In the genomic region with DNA sequence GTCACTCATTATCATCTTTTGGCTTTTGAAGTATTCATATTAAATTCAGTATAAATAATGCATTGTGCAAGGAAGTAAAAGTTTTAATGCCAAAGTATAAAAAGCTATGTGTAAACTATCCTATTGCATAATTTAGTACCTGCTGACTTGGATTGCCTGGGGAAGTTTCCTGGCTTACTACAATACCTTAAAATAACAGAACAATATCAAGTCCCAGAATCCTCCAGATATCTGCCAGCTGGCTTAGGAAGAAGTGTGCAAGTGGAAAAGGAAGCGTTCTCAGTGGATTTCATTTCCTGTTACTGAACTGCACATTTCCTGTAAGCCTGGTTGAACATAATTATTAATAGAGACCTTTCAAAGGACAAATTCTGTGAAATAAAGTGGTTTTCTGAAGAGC, we compare ENCODE assay signal across 1 cellular context.
TF ChIP-seq lines count a peak whose summit lies in the region.

No MANE protein-coding gene starts in this region.

TF ChIP-seq in GM12878, 131 proteins besides CTCF, POLR2A, EP300 and RAD21:
- TF ChIP-seq SUZ12 (IDR thresholded peaks at IDR 0.05; ENCODE audit: unreplicated experiment) (no peak), SPI1 (IDR thresholded peaks at IDR 0.05; ENCODE audit: borderline replicate concordance, insufficient read depth, low read depth, low read length) (no peak), RBBP5 (conservative IDR thresholded peaks at IDR 0.05) (no peak), SUPT20H (IDR thresholded peaks at IDR 0.05; ENCODE audit: borderline replicate concordance, control insufficient read depth, low read depth, low read length) (no peak), EED (IDR thresholded peaks at IDR 0.05; ENCODE audit: low read depth) (no peak), ZNF274 (IDR thresholded peaks at IDR 0.05; ENCODE audit: insufficient read depth, insufficient read length) (no peak), EZH2 (IDR thresholded peaks at IDR 0.05; ENCODE audit: borderline replicate concordance, control insufficient read depth, low read depth, low read length) (no peak), BACH1 (IDR thresholded peaks at IDR 0.05; ENCODE audit: borderline replicate concordance) (no peak), SREBF2 (IDR thresholded peaks at IDR 0.05; ENCODE audit: low read length) (no peak), HSF1 (IDR thresholded peaks at IDR 0.05; ENCODE audit: low read depth, low read length) (no peak), NFXL1 (IDR thresholded peaks at IDR 0.05; ENCODE audit: borderline replicate concordance) (no peak), HDAC2 (IDR thresholded peaks at IDR 0.05) (no peak), BRCA1 (IDR thresholded peaks at IDR 0.05; ENCODE audit: low read depth, low read length) (no peak), WRNIP1 (IDR thresholded peaks at IDR 0.05; ENCODE audit: borderline replicate concordance, low read depth, low read length) (no peak), MTA2 (IDR thresholded peaks at IDR 0.05; ENCODE audit: low read depth) (no peak), RAD51 (IDR thresholded peaks at IDR 0.05) (no peak)
- TF ChIP-seq, protein P1, sequence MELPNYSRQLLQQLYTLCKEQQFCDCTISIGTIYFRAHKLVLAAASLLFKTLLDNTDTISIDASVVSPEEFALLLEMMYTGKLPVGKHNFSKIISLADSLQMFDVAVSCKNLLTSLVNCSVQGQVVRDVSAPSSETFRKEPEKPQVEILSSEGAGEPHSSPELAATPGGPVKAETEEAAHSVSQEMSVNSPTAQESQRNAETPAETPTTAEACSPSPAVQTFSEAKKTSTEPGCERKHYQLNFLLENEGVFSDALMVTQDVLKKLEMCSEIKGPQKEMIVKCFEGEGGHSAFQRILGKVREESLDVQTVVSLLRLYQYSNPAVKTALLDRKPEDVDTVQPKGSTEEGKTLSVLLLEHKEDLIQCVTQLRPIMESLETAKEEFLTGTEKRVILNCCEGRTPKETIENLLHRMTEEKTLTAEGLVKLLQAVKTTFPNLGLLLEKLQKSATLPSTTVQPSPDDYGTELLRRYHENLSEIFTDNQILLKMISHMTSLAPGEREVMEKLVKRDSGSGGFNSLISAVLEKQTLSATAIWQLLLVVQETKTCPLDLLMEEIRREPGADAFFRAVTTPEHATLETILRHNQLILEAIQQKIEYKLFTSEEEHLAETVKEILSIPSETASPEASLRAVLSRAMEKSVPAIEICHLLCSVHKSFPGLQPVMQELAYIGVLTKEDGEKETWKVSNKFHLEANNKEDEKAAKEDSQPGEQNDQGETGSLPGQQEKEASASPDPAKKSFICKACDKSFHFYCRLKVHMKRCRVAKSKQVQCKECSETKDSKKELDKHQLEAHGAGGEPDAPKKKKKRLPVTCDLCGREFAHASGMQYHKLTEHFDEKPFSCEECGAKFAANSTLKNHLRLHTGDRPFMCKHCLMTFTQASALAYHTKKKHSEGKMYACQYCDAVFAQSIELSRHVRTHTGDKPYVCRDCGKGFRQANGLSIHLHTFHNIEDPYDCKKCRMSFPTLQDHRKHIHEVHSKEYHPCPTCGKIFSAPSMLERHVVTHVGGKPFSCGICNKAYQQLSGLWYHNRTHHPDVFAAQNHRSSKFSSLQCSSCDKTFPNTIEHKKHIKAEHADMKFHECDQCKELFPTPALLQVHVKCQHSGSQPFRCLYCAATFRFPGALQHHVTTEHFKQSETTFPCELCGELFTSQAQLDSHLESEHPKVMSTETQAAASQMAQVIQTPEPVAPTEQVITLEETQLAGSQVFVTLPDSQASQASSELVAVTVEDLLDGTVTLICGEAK (IDR thresholded peaks at IDR 0.05; ENCODE audit: borderline replicate concordance), result no peak
